Comparison of ENCODE assay signal across 10 cellular contexts in genomic region chr17:69608808-69609494, GRCh38.
DNase-seq lines count a peak whose midpoint lies in the region; ATAC-seq, FAIRE-seq and TF ChIP-seq lines count a peak whose summit lies in the region.
"Had no signal": no experiment of that assay in that cellular context is flagged by ENCODE, and none has a peak within 500 bp of the region (broad histone marks: within the 10 kb centered on the region; RNA-seq: fewer than 3 reads in every experiment).

No MANE protein-coding gene starts in this region.

- WGBS in esophagus muscularis mucosa: 42% methylated on average over 4 of the region's 4 CpGs
- 51 to 57% methylated on average over 4 of the region's 4 CpGs for WGBS in pancreas, 2 donors

- H2AFZ ChIP-seq in OCI-LY3 (ENCODE audit: low read depth, low read length): no peak overlapping the region

- peak overlapping the region; percentile 15; the same call in 1 of the 2 replicates for H3K4me2 ChIP-seq in OCI-LY3 (ENCODE audit: low read length)

- H3K27ac ChIP-seq in OCI-LY3 (ENCODE audit: low read length) (no peak overlapping the region), esophagus muscularis mucosa (replicated peaks in 1 of 4) (peak overlapping the region; percentile 33 to 75 (median 59)), pancreas (no peak overlapping the region)
- H3K27ac ChIP-seq: SK-N-MC had no signal

- H3K36me3 ChIP-seq in OCI-LY3 (replicated peaks; ENCODE audit: low read depth, low read length): no peaks in the 10 kb centered on the region
- H3K36me3 ChIP-seq in esophagus muscularis mucosa: no peaks in the 10 kb centered on the region
- H3K36me3 ChIP-seq in pancreas: no peaks in the 10 kb centered on the region
- H3K36me3 ChIP-seq: transverse colon had no signal

- ATAC-seq in pancreas: peak in 3 of 4 donors; percentile 41 to 48 (median 45)
- ATAC-seq in HG02973 (IDR thresholded peaks at IDR 0.05; ENCODE audit: unreplicated experiment): no peak

- no peak for TF ChIP-seq EP300 in esophagus muscularis mucosa (IDR thresholded peaks at IDR 0.05)

- H3K27me3 ChIP-seq in OCI-LY3 (ENCODE audit: low read depth, low read length) (no peaks in the 10 kb centered on the region), esophagus muscularis mucosa (no peaks in the 10 kb centered on the region), pancreas (no peaks in the 10 kb centered on the region)
- H3K27me3 ChIP-seq: transverse colon had no signal

- H3K9ac ChIP-seq in OCI-LY3 (ENCODE audit: low read length): no peak overlapping the region

- TF ChIP-seq CTCF in OCI-LY3 (IDR thresholded peaks at IDR 0.05; ENCODE audit: low read depth, low read length): no peak
- TF ChIP-seq CTCF in esophagus muscularis mucosa (IDR thresholded peaks at IDR 0.05): no peak
- no peak for TF ChIP-seq CTCF in pancreas (IDR thresholded peaks at IDR 0.05)

- no peaks in the 10 kb centered on the region for H3K79me2 ChIP-seq in OCI-LY3 (ENCODE audit: low read length)

- H3K9me3 ChIP-seq in OCI-LY3 (ENCODE audit: insufficient read depth, low read length): no peaks in the 10 kb centered on the region
- H3K9me3 ChIP-seq in esophagus muscularis mucosa: no peaks in the 10 kb centered on the region
- no peaks in the 10 kb centered on the region for H3K9me3 ChIP-seq in pancreas
- H3K9me3 ChIP-seq: transverse colon had no signal

- H3K4me3 ChIP-seq in OCI-LY3 (ENCODE audit: low read length) (no peak overlapping the region), esophagus muscularis mucosa (no peak overlapping the region), pancreas (no peak overlapping the region)
- H3K4me3 ChIP-seq: SK-N-MC, transverse colon had no signal

- H3K4me1 ChIP-seq in OCI-LY3 (ENCODE audit: low read length) (peaks cover 21% of the 10 kb centered on the region), esophagus muscularis mucosa (peaks cover 33 to 40% (median 34%) of the 10 kb centered on the region in 4 donors), pancreas (peaks cover 3 to 12% (median 9%) of the 10 kb centered on the region in 3 donors)

- intact Hi-C loops in esophagus muscularis mucosa (cut with DNase I): no loop called here
- intact Hi-C loops in pancreas (cut with DNase I): loop anchor here in 1 of 3 donors (5.0 kb wide), 1 partner anchor 533 kb away; no protein-coding TSS in a partner anchor

- no peak for TF ChIP-seq POLR2A in esophagus muscularis mucosa (IDR thresholded peaks at IDR 0.05; ENCODE audit: low read depth)

- no peaks in the 10 kb centered on the region for H4K20me1 ChIP-seq in OCI-LY3 (ENCODE audit: insufficient read depth, low read length)

- DNase-seq in GM03348 (ENCODE audit: low spot score) (peak; percentile 61), esophagus muscularis mucosa (ENCODE audit: extremely low spot score) (no peak), pancreas (no peak), NCI-H510A (lab: John Stamatoyannopoulos, UW) (no peak)
- no peak for DNase-seq in activated CD8-positive, alpha-beta memory T cell treated with anti-CD3 and anti-CD28 coated beads, Interleukin-2, amount 50 U/mL, for 48 hours
- no peak for DNase-seq in activated CD4-positive, alpha-beta T cell treated with anti-CD3 and anti-CD28 coated beads, Interleukin-2, amount 50 U/mL, for 1 hour
- DNase-seq: transverse colon had no signal

- no peak for FAIRE-seq in pancreas (lab: Jason Lieb, UNC)

Comparison
In these comparisons a context has a peak if more than half of its experiments do, and no peak if none do; other contexts are left out.
1. H3K27ac ChIP-seq: peak in esophagus muscularis mucosa (4 of 4); none in OCI-LY3 (single experiment) and pancreas (0 of 4).